Comparison of ENCODE assay signal across 22 cellular contexts in genomic region chr18:51523671-51524070, GRCh38.
"Had no signal": no experiment of that assay in that cellular context is flagged by ENCODE, and none has a peak within 500 bp of the region (broad histone marks: within the 10 kb centered on the region; RNA-seq: fewer than 3 reads in every experiment).

No MANE protein-coding gene starts in this region.

- DNase-seq: activated CD4-positive, alpha-beta T cell treated with anti-CD3 and anti-CD28 coated beads, Interleukin-2, amount 50 U/mL, for 4 hours; activated CD8-positive, alpha-beta memory T cell treated with anti-CD3 and anti-CD28 coated beads for 24 hours; activated CD8-positive, alpha-beta memory T cell treated with anti-CD3 and anti-CD28 coated beads, Interleukin-2, amount 50 U/mL, for 4 hours; activated naive CD4-positive, alpha-beta T cell treated with Interleukin-2 at 50 U/mL for 16 hours; activated naive CD8-positive, alpha-beta T cell treated with anti-CD3 and anti-CD28 coated beads for 36 hours; activated T-cell treated with anti-CD3 and anti-CD28 coated beads, Interleukin-2, amount 50 U/mL, for 24 hours; cerebellar nuclear complex; endodermal cell; foreskin fibroblast; kidney glomerular epithelial cell; left lung; naive thymus-derived CD8-positive, alpha-beta T cell; spleen; stimulated activated CD4-positive, alpha-beta T cell treated with anti-CD3 and anti-CD28 coated beads, Interleukin-4, amount 100 ng/mL, for 1 hour; stimulated activated naive CD4-positive, alpha-beta T cell; T-helper 9 cell had no signal

- H3K36me3 ChIP-seq: left lung, spleen, thoracic aorta, vagina had no signal

- H3K27me3 ChIP-seq: left lung, spleen, vagina had no signal

- H3K4me3 ChIP-seq: coronary artery, left lung, lung, spleen, thoracic aorta, vagina had no signal

- H3K9me3 ChIP-seq: left lung, spleen, thoracic aorta, vagina had no signal

- H3K27ac ChIP-seq: coronary artery, left lung, spleen, thoracic aorta, vagina had no signal

- ATAC-seq: activated T-helper 17 cell treated with anti-CD3 and anti-CD28 coated beads, Interleukin-2, amount 50 U/mL, for 72 hours; left lung; naive thymus-derived CD8-positive, alpha-beta T cell; WTC11 had no signal

- H3K4me1 ChIP-seq: left lung, spleen, vagina had no signal
